In the genomic region with DNA sequence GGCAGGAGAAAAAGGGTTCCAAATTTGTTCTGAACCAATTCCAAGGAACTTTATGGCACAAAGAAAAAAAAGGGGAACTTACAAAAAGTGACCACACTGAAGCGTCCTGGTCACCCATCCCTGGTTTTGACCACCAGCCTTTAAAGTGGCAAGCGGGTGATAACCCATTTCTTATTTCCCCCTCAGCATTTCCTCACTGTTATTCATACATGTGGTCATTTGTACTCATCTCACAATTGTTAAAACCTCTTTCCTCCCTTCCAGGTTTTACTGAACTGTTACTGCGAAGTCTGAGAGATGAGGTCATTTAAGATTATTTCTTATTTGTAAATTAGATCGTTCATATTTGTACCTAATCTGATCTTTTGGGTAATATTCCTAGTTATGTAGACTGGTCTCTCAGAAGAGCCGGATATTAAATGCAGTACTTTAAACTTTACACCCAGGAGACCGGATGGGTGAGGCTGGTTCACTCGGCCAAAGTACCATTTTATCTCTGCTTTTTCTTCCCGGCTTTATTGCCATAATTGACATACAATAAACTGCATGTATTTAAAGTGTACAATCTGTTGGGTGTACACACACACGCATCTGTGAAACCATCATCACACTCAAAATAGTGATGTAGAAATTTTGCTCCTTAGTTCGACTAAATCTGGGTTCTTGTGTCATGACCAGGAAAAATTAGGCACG, we compare ENCODE assay signal across 22 cellular contexts.
"Had no signal": no experiment of that assay in that cellular context is flagged by ENCODE, and none has a peak within 500 bp of the region (broad histone marks: within the 10 kb centered on the region; RNA-seq: fewer than 3 reads in every experiment).

No MANE protein-coding gene starts in this region.

- H3K9me3 ChIP-seq: breast epithelium, testis, vagina had no signal

- ATAC-seq: activated CD4-positive, alpha-beta T cell treated with anti-CD3 and anti-CD28 coated beads for 36 hours; activated T-helper 17 cell treated with anti-CD3 and anti-CD28 coated beads, Interleukin-2, amount 50 U/mL, for 72 hours; foreskin keratinocyte had no signal

- H3K27ac ChIP-seq: foreskin keratinocyte, sigmoid colon, testis, vagina had no signal

- H3K27me3 ChIP-seq: breast epithelium, foreskin keratinocyte, sigmoid colon, testis, vagina had no signal

- FAIRE-seq: astrocyte, endometrium, TTC549 had no signal

- DNase-seq: activated B cell treated with CpG ODN at 0.5 μM for 24 hours; activated CD4-positive, alpha-beta T cell treated with anti-CD3 and anti-CD28 coated beads for 36 hours; activated CD4-positive, alpha-beta T cell treated with anti-CD3 and anti-CD28 coated beads, Interleukin-2, amount 50 U/mL, for 4 hours; activated CD8-positive, alpha-beta memory T cell treated with anti-CD3 and anti-CD28 coated beads for 24 hours; activated CD8-positive, alpha-beta memory T cell treated with anti-CD3 and anti-CD28 coated beads, Interleukin-2, amount 50 U/mL, for 4 hours; activated T-cell treated with anti-CD3 and anti-CD28 coated beads, Interleukin-2, amount 50 U/mL, for 24 hours; cortex of kidney; foreskin keratinocyte; kidney glomerular epithelial cell; midbrain; posterior cingulate gyrus; sigmoid colon; stimulated activated CD4-positive, alpha-beta T cell treated with anti-CD3 and anti-CD28 coated beads, Interleukin-2, amount 100 ng/mL, for 48 hours; stimulated activated CD8-positive, alpha-beta memory T cell treated with anti-CD3 and anti-CD28 coated beads, Interleukin-4, amount 100 ng/mL, for 48 hours; stimulated activated naive CD4-positive, alpha-beta T cell; testis had no signal

- H3K36me3 ChIP-seq: breast epithelium had no signal

- H3K4me1 ChIP-seq: breast epithelium, foreskin keratinocyte, sigmoid colon, testis, vagina had no signal

- H3K4me3 ChIP-seq: breast epithelium, sigmoid colon, testis, vagina had no signal
